Comparison of ENCODE assay signal across 2 cellular contexts in genomic region chr9:128233817-128234406, GRCh38.
TF ChIP-seq lines count a peak whose summit lies in the region.

No MANE protein-coding gene starts in this region.

TF ChIP-seq in IMR-90, 13 proteins besides CTCF, POLR2A, EP300 and RAD21:
- TF ChIP-seq, protein P1, sequence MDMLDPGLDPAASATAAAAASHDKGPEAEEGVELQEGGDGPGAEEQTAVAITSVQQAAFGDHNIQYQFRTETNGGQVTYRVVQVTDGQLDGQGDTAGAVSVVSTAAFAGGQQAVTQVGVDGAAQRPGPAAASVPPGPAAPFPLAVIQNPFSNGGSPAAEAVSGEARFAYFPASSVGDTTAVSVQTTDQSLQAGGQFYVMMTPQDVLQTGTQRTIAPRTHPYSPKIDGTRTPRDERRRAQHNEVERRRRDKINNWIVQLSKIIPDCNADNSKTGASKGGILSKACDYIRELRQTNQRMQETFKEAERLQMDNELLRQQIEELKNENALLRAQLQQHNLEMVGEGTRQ (IDR thresholded peaks at IDR 0.05; ENCODE audit: low read depth, low read length), result no peak
- TF ChIP-seq MAZ (IDR thresholded peaks at IDR 0.05; ENCODE audit: borderline replicate concordance, low read depth, low read length) (no peak), CHD1 (IDR thresholded peaks at IDR 0.05; ENCODE audit: low read depth, low read length) (no peak), RFX5 (IDR thresholded peaks at IDR 0.05; ENCODE audit: low read depth, low read length) (no peak), CEBPB (IDR thresholded peaks at IDR 0.05; ENCODE audit: low read depth, low read length) (no peak), FOS (IDR thresholded peaks at IDR 0.05; ENCODE audit: low read depth, low read length) (no peak), MAFK (IDR thresholded peaks at IDR 0.05; ENCODE audit: low read depth, low read length) (no peak), SMC3 (IDR thresholded peaks at IDR 0.05; ENCODE audit: low read depth, low read length) (no peak)
TF ChIP-seq in IMR-90: peak in this region for 0.

TF ChIP-seq in HepG2, 621 proteins besides CTCF, POLR2A, EP300 and RAD21:
- TF ChIP-seq MTA1 (CRISPR knock-in tag; IDR thresholded peaks at IDR 0.05; ENCODE audit: borderline replicate concordance) (no peak), GABPB1 (CRISPR knock-in tag; IDR thresholded peaks at IDR 0.05) (no peak), CHD4 (IDR thresholded peaks at IDR 0.05; ENCODE audit: borderline replicate concordance, low read length) (no peak)
- TF ChIP-seq, protein P2, sequence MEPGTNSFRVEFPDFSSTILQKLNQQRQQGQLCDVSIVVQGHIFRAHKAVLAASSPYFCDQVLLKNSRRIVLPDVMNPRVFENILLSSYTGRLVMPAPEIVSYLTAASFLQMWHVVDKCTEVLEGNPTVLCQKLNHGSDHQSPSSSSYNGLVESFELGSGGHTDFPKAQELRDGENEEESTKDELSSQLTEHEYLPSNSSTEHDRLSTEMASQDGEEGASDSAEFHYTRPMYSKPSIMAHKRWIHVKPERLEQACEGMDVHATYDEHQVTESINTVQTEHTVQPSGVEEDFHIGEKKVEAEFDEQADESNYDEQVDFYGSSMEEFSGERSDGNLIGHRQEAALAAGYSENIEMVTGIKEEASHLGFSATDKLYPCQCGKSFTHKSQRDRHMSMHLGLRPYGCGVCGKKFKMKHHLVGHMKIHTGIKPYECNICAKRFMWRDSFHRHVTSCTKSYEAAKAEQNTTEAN (CRISPR knock-in tag; conservative IDR thresholded peaks at IDR 0.05), result no peak
